Comparison of ENCODE assay signal across 19 cellular contexts in the genomic region with DNA sequence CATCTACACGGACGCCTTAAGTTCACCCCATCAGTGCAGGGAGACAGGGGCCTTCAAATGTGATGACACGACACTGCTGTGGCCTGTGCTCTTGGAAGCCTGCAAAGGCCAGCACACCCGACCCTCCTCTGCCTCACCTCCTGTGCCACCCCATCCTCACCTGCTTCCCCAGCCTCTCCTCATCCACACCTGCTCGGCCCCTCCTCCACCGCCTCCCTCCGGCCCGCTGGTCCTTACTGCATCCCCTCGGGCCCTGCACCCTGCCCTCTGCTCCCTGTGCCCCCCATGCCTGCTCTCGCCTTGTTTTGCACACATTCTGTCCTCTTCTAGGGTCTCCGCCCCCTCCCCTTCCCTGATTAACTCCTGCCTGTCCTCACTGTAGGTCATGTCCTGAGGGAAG. TPM values are rescaled to one million over a fixed set of nuclear protein-coding genes. Genes with fewer than 3 reads are reported as not detected.
DNase-seq lines count a peak whose midpoint lies in the region; ATAC-seq, FAIRE-seq and TF ChIP-seq lines count a peak whose summit lies in the region.
"Had no signal": no experiment of that assay in that cellular context is flagged by ENCODE, and none has a peak within 500 bp of the region (broad histone marks: within the 10 kb centered on the region; RNA-seq: fewer than 3 reads in every experiment).

No MANE protein-coding gene starts in this region.

- no peak overlapping the region for H3K18ac ChIP-seq in H1 (ENCODE audit: extremely low read depth, low read length)

- no peaks in the 10 kb centered on the region for H3K4me1 Mint-ChIP-seq in activated naive CD4-positive, alpha-beta T cell treated with anti-CD3 and anti-CD28 coated beads for 36 hours (ENCODE audit: low read depth)
- H3K4me1 Mint-ChIP-seq in neural crest cell, result no peaks in the 10 kb centered on the region

- H2BK15ac ChIP-seq in H1 (ENCODE audit: low read length), result no peak overlapping the region

- H4K20me1 ChIP-seq in H1 (replicated peaks in 1 of 2; ENCODE audit: control insufficient read depth in 1 of 2, insufficient read depth in 2 of 2, low read length in 2 of 2), result peaks cover 0 to 16% of the 10 kb centered on the region in 2 experiments

- H3K9ac ChIP-seq in H1 (replicated peaks in 1 of 4; ENCODE audit: extremely low read depth in 1 of 4, low read depth in 3 of 4, low read length in 3 of 4), result no peak overlapping the region

- no peak overlapping the region for H3K4me2 ChIP-seq in H1 (ENCODE audit: insufficient read depth in 1 of 2, low read depth in 2 of 2, low read length in 2 of 2)

- no peak overlapping the region for H2BK20ac ChIP-seq in H1 (ENCODE audit: low read length)

- no peak overlapping the region for H3K23ac ChIP-seq in H1 (ENCODE audit: insufficient read length)

- no peaks in the 10 kb centered on the region for H3K27me3 ChIP-seq in H1 (replicated peaks in 1 of 4; ENCODE audit: control insufficient read depth in 3 of 4, extremely low read depth in 1 of 4, insufficient read depth in 3 of 4, low read length in 3 of 4)

- H3K4me3 ChIP-seq in H1 (ENCODE audit: extremely low read depth in 1 of 4, insufficient read depth in 2 of 4, low read depth in 3 of 4, low read length in 4 of 4), result no peak overlapping the region

- H3K23me2 ChIP-seq in H1 (ENCODE audit: low read depth, low read length), result no peaks in the 10 kb centered on the region

- no peak overlapping the region for H2AFZ ChIP-seq in H1 (ENCODE audit: low read length)

- no peak for TF ChIP-seq EP300 in H1 (IDR thresholded peaks at IDR 0.05; ENCODE audit: borderline replicate concordance in 1 of 2, low read depth in 2 of 2, low read length in 2 of 2)

- FAIRE-seq in H1 (lab: Jason Lieb, UNC), result no peak
- FAIRE-seq: D721Med, GM12892, GM18507 had no signal

- no peak for TF ChIP-seq CTCF in H1 (IDR thresholded peaks at IDR 0.05; ENCODE audit: control extremely low read depth in 1 of 3, insufficient read depth in 1 of 3, low read depth in 1 of 3, low read length in 3 of 3)
- TF ChIP-seq CTCF in neural crest cell (conservative IDR thresholded peaks at IDR 0.05), result no peak

- H3K79me2 ChIP-seq in H1 (ENCODE audit: control insufficient read depth in 1 of 2, insufficient read depth in 2 of 2, low read length in 2 of 2), result no peaks in the 10 kb centered on the region

- no peak for TF ChIP-seq POLR2A in H1 (IDR thresholded peaks at IDR 0.05; ENCODE audit: control extremely low read depth in 1 of 2, low read depth in 2 of 2, low read length in 2 of 2)

- intact Hi-C loops in activated naive CD4-positive, alpha-beta T cell treated with anti-CD3 and anti-CD28 coated beads for 36 hours (cut with micrococcal nuclease), result no loop called here

- no peak overlapping the region for H3K56ac ChIP-seq in H1 (replicated peaks; ENCODE audit: insufficient read length, low read depth, low read length)

- peak overlapping the region; percentile 19 to 56 for H3K27ac Mint-ChIP-seq in activated naive CD4-positive, alpha-beta T cell treated with anti-CD3 and anti-CD28 coated beads, Interleukin-2, amount 50 U/mL, for 72 hours
- H3K27ac Mint-ChIP-seq in activated naive CD4-positive, alpha-beta T cell treated with anti-CD3 and anti-CD28 coated beads for 36 hours, result no peak overlapping the region
- peak overlapping the region; percentile 83 for H3K27ac Mint-ChIP-seq in neural crest cell (ENCODE audit: unreplicated experiment)
- H3K27ac Mint-ChIP-seq: B cell had no signal

- TF ChIP-seq RAD21 in H1 (IDR thresholded peaks at IDR 0.05 in 1 of 2, conservative IDR thresholded peaks at IDR 0.05 in 1 of 2; ENCODE audit: low read depth in 2 of 2, low read length in 2 of 2), result no peak

- H3K79me1 ChIP-seq in H1 (ENCODE audit: low read depth, low read length), result 0 out of 2 replicates have a peak, but pooled peaks cover 5% of the 10 kb centered on the region

- no peak for DNase-seq in activated naive CD4-positive, alpha-beta T cell treated with anti-CD3 and anti-CD28 coated beads, Interleukin-2, amount 50 U/mL, for 72 hours (ENCODE audit: low spot score in 2 of 2)
- DNase-seq in activated naive CD4-positive, alpha-beta T cell treated with anti-CD3 and anti-CD28 coated beads for 36 hours, result no peak
- no peak for DNase-seq in H1 (ENCODE audit: low read depth in 1 of 2, low spot score in 2 of 2)
- no peak for DNase-seq in neural crest cell (ENCODE audit: low read depth, low spot score)
- no peak for DNase-seq in cortex of kidney (lab: John Stamatoyannopoulos, UW)
- no peak for DNase-seq in NK-92 (lab: John Stamatoyannopoulos, UW; ENCODE audit: unreplicated experiment)
- DNase-seq: IMR-90, NCI-H1417 treated with DMSO at 0.1 percent for 48 hours, NCI-H187 treated with DMSO at 0.1 percent for 48 hours, NCI-H226, NCI-H524, NCI-H82, SHP77 had no signal

- no peak overlapping the region for H4K91ac ChIP-seq in H1 (replicated peaks; ENCODE audit: insufficient read length, low read length)

- WGBS in H1 (ENCODE audit: extremely low coverage in 1 of 2, insufficient coverage in 1 of 2, insufficient read length in 1 of 2, insufficient replicate concordance in 2 of 2, low coverage in 1 of 2, low lambda C conversion rate in 2 of 2, missing lambda C conversion rate in 1 of 2), 2 experiments, result 85% methylated on average over 11 of the region's 11 CpGs; no CpG with 5 or more reads in 1 of the 2 experiments

- H2BK5ac ChIP-seq in H1 (ENCODE audit: low read depth, low read length), result no peak overlapping the region

- no peaks in the 10 kb centered on the region for H3K9me3 Mint-ChIP-seq in activated naive CD4-positive, alpha-beta T cell treated with anti-CD3 and anti-CD28 coated beads, Interleukin-2, amount 50 U/mL, for 72 hours
- no peaks in the 10 kb centered on the region for H3K9me3 Mint-ChIP-seq in activated naive CD4-positive, alpha-beta T cell treated with anti-CD3 and anti-CD28 coated beads for 36 hours
- H3K9me3 Mint-ChIP-seq in neural crest cell, result no peaks in the 10 kb centered on the region

- H3K27me3 Mint-ChIP-seq in activated naive CD4-positive, alpha-beta T cell treated with anti-CD3 and anti-CD28 coated beads for 36 hours (ENCODE audit: low read depth), result no peaks in the 10 kb centered on the region
- H3K27me3 Mint-ChIP-seq in neural crest cell (ENCODE audit: low read depth), result no peaks in the 10 kb centered on the region
- H3K27me3 Mint-ChIP-seq: B cell had no signal

- H3K14ac ChIP-seq in H1 (ENCODE audit: insufficient read length), result no peak overlapping the region

- peaks cover 0 to 8% (median 6%) of the 10 kb centered on the region in 4 experiments; a peak in 3 of 8 replicates for H3K36me3 ChIP-seq in H1 (ENCODE audit: control insufficient read depth in 2 of 4, insufficient read depth in 4 of 4, low read length in 3 of 4)

- CTCF ChIA-PET in activated naive CD4-positive, alpha-beta T cell treated with anti-CD3 and anti-CD28 coated beads for 36 hours (lab: Charles Lee), result no interaction called here
- CTCF ChIA-PET in H1 (lab: Charles Lee; ENCODE audit: partially characterized antibody), result no interaction called here

- H4K5ac ChIP-seq in H1 (ENCODE audit: insufficient read length, low read depth, low read length), result no peak overlapping the region

- H2BK120ac ChIP-seq in H1 (replicated peaks; ENCODE audit: low read depth, low read length), result no peak overlapping the region

- H3K4ac ChIP-seq in H1 (replicated peaks; ENCODE audit: insufficient read length, low read depth, low read length), result no peak overlapping the region

- POLR2A ChIA-PET in H1 (lab: Charles Lee; ENCODE audit: partially characterized antibody), result interaction anchor here (0.9 kb wide), 1 partner anchor 21 kb away, joined by 3 read pairs; no protein-coding TSS in a partner anchor

- H2BK12ac ChIP-seq in H1 (ENCODE audit: low read depth, low read length), result no peak overlapping the region

- ATAC-seq in activated naive CD4-positive, alpha-beta T cell treated with anti-CD3 and anti-CD28 coated beads, Interleukin-2, amount 50 U/mL, for 72 hours, result no peak
- ATAC-seq in esophagus mucosa (no peak), HG02840 (IDR thresholded peaks at IDR 0.05; ENCODE audit: low FRiP score, unreplicated experiment) (no peak)

- H3K4me3 Mint-ChIP-seq in activated naive CD4-positive, alpha-beta T cell treated with anti-CD3 and anti-CD28 coated beads for 36 hours, result no peak overlapping the region
- H3K4me3 Mint-ChIP-seq in neural crest cell, result no peak overlapping the region
- H3K4me3 Mint-ChIP-seq: B cell had no signal

- no peaks in the 10 kb centered on the region for H3K9me3 ChIP-seq in H1 (ENCODE audit: insufficient read depth in 2 of 2, low read depth in 1 of 2, low read length in 1 of 2)

- no peak overlapping the region for H3K27ac ChIP-seq in H1 (ENCODE audit: low read depth, low read length)

- no peak overlapping the region for H2AK5ac ChIP-seq in H1 (ENCODE audit: low read depth, low read length)

- peak overlapping the region; percentile 71 for H4K8ac ChIP-seq in H1 (ENCODE audit: extremely low read depth, insufficient read depth, low read length)

- H3K36me3 Mint-ChIP-seq in activated naive CD4-positive, alpha-beta T cell treated with anti-CD3 and anti-CD28 coated beads, Interleukin-2, amount 50 U/mL, for 72 hours, result peaks cover 3% of the 10 kb centered on the region in 2 donors
- peaks cover 20% of the 10 kb centered on the region for H3K36me3 Mint-ChIP-seq in activated naive CD4-positive, alpha-beta T cell treated with anti-CD3 and anti-CD28 coated beads for 36 hours (ENCODE audit: low read depth)
- peaks cover 10% of the 10 kb centered on the region for H3K36me3 Mint-ChIP-seq in neural crest cell (ENCODE audit: low read depth)

- no peaks in the 10 kb centered on the region for H3K4me1 ChIP-seq in H1 (replicated peaks in 1 of 4; ENCODE audit: control insufficient read depth in 3 of 4, insufficient read depth in 4 of 4, low read length in 3 of 4)

RNA-seq across cellular contexts. Expression of a gene that starts 39.3 kb away (rescaled TPM):
- total RNA-seq in activated naive CD4-positive, alpha-beta T cell treated with anti-CD3 and anti-CD28 coated beads, Interleukin-2, amount 50 U/mL, for 72 hours, result 10 to 100 TPM; 53.9 to 71.4 TPM
- total RNA-seq in activated naive CD4-positive, alpha-beta T cell treated with anti-CD3 and anti-CD28 coated beads for 36 hours, result 10 to 100 TPM; 44.3 to 45.8 TPM
- 67.3 and 71.8 TPM in 2 replicates for total RNA-seq in H1 (2021; fragmentation: NEBNext Ultra II Directional; extraction: Animal tissue kit (Norgen Biotek cat#: 25700))
- polyA plus RNA-seq in H1 (2011; rRNA removed), result 35.0 and 48.3 TPM in 2 replicates
- 33.9 TPM for polyA plus RNA-seq in H1 (2011; cell fraction: cytosol; rRNA removed)
- polyA plus RNA-seq in H1 (2011; cell fraction: nucleus; rRNA removed), result 123 TPM
- polyA plus RNA-seq in H1 (2012, experiment 1 of 2), result 58.8 to 70.1 TPM (median 66.0 TPM) in 4 replicates
- 54.3 TPM for polyA plus RNA-seq in H1 (2012, experiment 2 of 2)
- 40.8 TPM for polyA plus RNA-seq in H1 (2013, experiment 1 of 2)
- polyA plus RNA-seq in H1 (2013, experiment 2 of 2), result 42.4 TPM
- 59.8 and 68.9 TPM in 2 replicates for polyA minus RNA-seq in H1 (2011; rRNA and poly(A)+ RNA removed)
- polyA minus RNA-seq in H1 (2011; cell fraction: cytosol; rRNA and poly(A)+ RNA removed), result 60.5 TPM
- polyA minus RNA-seq in H1 (2011; cell fraction: nucleus; rRNA and poly(A)+ RNA removed), result 96.0 TPM
- total RNA-seq in neural crest cell (96.9 and 104 TPM in 2 replicates), esophagus mucosa (61.7 TPM)

RNA-seq across cellular contexts. Expression of a gene that starts 41.1 kb away (rescaled TPM):
- 10 to 100 TPM; 28.0 to 43.6 TPM for total RNA-seq in activated naive CD4-positive, alpha-beta T cell treated with anti-CD3 and anti-CD28 coated beads, Interleukin-2, amount 50 U/mL, for 72 hours
- total RNA-seq in activated naive CD4-positive, alpha-beta T cell treated with anti-CD3 and anti-CD28 coated beads for 36 hours, result 10 to 100 TPM; 33.6 to 35.1 TPM
- 26.2 and 26.3 TPM in 2 replicates for total RNA-seq in H1 (2021; fragmentation: NEBNext Ultra II Directional; extraction: Animal tissue kit (Norgen Biotek cat#: 25700))
- 54.5 and 56.4 TPM in 2 replicates for polyA plus RNA-seq in H1 (2011; rRNA removed)
- polyA plus RNA-seq in H1 (2011; cell fraction: cytosol; rRNA removed), result 53.6 TPM
- 46.2 TPM for polyA plus RNA-seq in H1 (2011; cell fraction: nucleus; rRNA removed)
- 25.9 to 34.4 TPM (median 31.9 TPM) in 4 replicates for polyA plus RNA-seq in H1 (2012, experiment 1 of 2)
- polyA plus RNA-seq in H1 (2012, experiment 2 of 2), result 44.6 TPM
- polyA plus RNA-seq in H1 (2013, experiment 1 of 2), result 15.3 TPM
- polyA plus RNA-seq in H1 (2013, experiment 2 of 2), result 16.9 TPM
- polyA minus RNA-seq in H1 (2011; rRNA and poly(A)+ RNA removed), result 29.0 and 31.9 TPM in 2 replicates
- polyA minus RNA-seq in H1 (2011; cell fraction: cytosol; rRNA and poly(A)+ RNA removed), result 29.1 TPM
- polyA minus RNA-seq in H1 (2011; cell fraction: nucleus; rRNA and poly(A)+ RNA removed), result 45.9 TPM
- total RNA-seq in neural crest cell (33.0 and 34.9 TPM in 2 replicates), esophagus mucosa (25.9 TPM)
